In genomic region chr2:29304399-29304798, GRCh38 we compare ENCODE assay signal across 18 cellular contexts.
DNase-seq lines count a peak whose midpoint lies in the region; ATAC-seq and TF ChIP-seq lines count a peak whose summit lies in the region.
"Had no signal": no experiment of that assay in that cellular context is flagged by ENCODE, and none has a peak within 500 bp of the region (broad histone marks: within the 10 kb centered on the region; RNA-seq: fewer than 3 reads in every experiment).

No MANE protein-coding gene starts in this region.

- DNase-seq in DMS 273 (lab: John Stamatoyannopoulos, UW; ENCODE audit: unreplicated experiment), result peak; percentile 34
- DNase-seq in DMS 273 treated with DMSO at 0.1 percent for 48 hours (lab: John Stamatoyannopoulos, UW), result no peak
- DNase-seq in HS-27A (ENCODE audit: low read depth), result peak; percentile 27
- peak; percentile 18 for DNase-seq in iris pigment epithelial cell (ENCODE audit: low read depth)
- no peak for DNase-seq in GM10266 (ENCODE audit: extremely low spot score)
- DNase-seq in WTC11 (ENCODE audit: low spot score), result no peak
- DNase-seq: activated CD4-positive, alpha-beta T cell treated with anti-CD3 and anti-CD28 coated beads for 1 hour; activated CD8-positive, alpha-beta memory T cell treated with anti-CD3 and anti-CD28 coated beads, Interleukin-2, amount 10 ng/mL, durations not matched to agents 7 days and 5 days; foreskin melanocyte; mesendoderm; nephron progenitor cell; T1000 had no signal

- no peaks in the 10 kb centered on the region for H3K27me3 Mint-ChIP-seq in WTC11 (ENCODE audit: low read depth)

- H3K4me1 Mint-ChIP-seq in WTC11, result peaks cover 6% of the 10 kb centered on the region

- no peak overlapping the region for H3K27ac Mint-ChIP-seq in WTC11
- H3K27ac Mint-ChIP-seq: activated CD8-positive, alpha-beta memory T cell treated with anti-CD3 and anti-CD28 coated beads, Interleukin-2, amount 10 ng/mL, durations not matched to agents 7 days and 5 days; activated T-helper 2 cell treated with anti-CD3 and anti-CD28 coated beads, Interferon-gamma antibody, Interleukin-2, Interleukin-4, amounts not matched to agents 10 μg/mL and 5 μg/mL and 100 μg/mL, durations not matched to agents 14 hours and 24 hours and 36 hours; dendritic cell treated with granulocyte-macrophage colony-stimulating factor and Interleukin-4, amounts not matched to agents 40 ng/mL and 50 ng/mL, for 4 days; nephron progenitor cell had no signal

- ATAC-seq in SK-N-SH treated with all-trans-retinoic acid at 6 μM for 48 hours (peak; percentile 31), GM21381 (IDR thresholded peaks at IDR 0.05; ENCODE audit: unreplicated experiment) (no peak), WTC11 (no peak)
- ATAC-seq: activated CD8-positive, alpha-beta memory T cell treated with anti-CD3 and anti-CD28 coated beads, Interleukin-2, amount 10 ng/mL, durations not matched to agents 7 days and 5 days; HCT116; Panc1 had no signal

- TF ChIP-seq CTCF in GM10266 (IDR thresholded peaks at IDR 0.05; ENCODE audit: control insufficient read depth, insufficient read depth, low read depth, missing control alignments), result no peak
- TF ChIP-seq CTCF in WTC11 (IDR thresholded peaks at IDR 0.05), result no peak

- no peaks in the 10 kb centered on the region for H3K36me3 Mint-ChIP-seq in WTC11
- H3K36me3 Mint-ChIP-seq: activated CD8-positive, alpha-beta memory T cell treated with anti-CD3 and anti-CD28 coated beads, Interleukin-2, amount 10 ng/mL, durations not matched to agents 7 days and 5 days had no signal

- POLR2A ChIA-PET in WTC11 (lab: Charles Lee), result no interaction called here

- no peak overlapping the region for H3K4me3 Mint-ChIP-seq in WTC11
- H3K4me3 Mint-ChIP-seq: activated CD8-positive, alpha-beta memory T cell treated with anti-CD3 and anti-CD28 coated beads, Interleukin-2, amount 10 ng/mL, durations not matched to agents 7 days and 5 days; dendritic cell treated with granulocyte-macrophage colony-stimulating factor and Interleukin-4, amounts not matched to agents 40 ng/mL and 50 ng/mL, for 4 days; nephron progenitor cell had no signal

- H3K9me3 Mint-ChIP-seq in WTC11, result peaks cover 5% of the 10 kb centered on the region
- H3K9me3 Mint-ChIP-seq: activated T-helper 2 cell treated with anti-CD3 and anti-CD28 coated beads, Interferon-gamma antibody, Interleukin-2, Interleukin-4, amounts not matched to agents 10 μg/mL and 5 μg/mL and 100 μg/mL, durations not matched to agents 14 hours and 24 hours and 36 hours; dendritic cell treated with granulocyte-macrophage colony-stimulating factor and Interleukin-4, amounts not matched to agents 40 ng/mL and 50 ng/mL, for 4 days; nephron progenitor cell had no signal

- CTCF ChIA-PET in WTC11 (lab: Charles Lee), result interaction anchor here (0.6 kb wide), 2 partner anchors 12 to 617 kb away, joined by 4 to 5 read pairs; no protein-coding TSS in a partner anchor

TF ChIP-seq in SK-N-SH treated with all-trans-retinoic acid at 6 μM for 48 hours, 23 proteins besides CTCF, POLR2A, EP300 and RAD21:
- no peak for TF ChIP-seq RARB (CRISPR knock-in tag; IDR thresholded peaks at IDR 0.05)
- 0 out of 2 replicates have a peak, but pooled peaks have one; percentile 29 for TF ChIP-seq CSDC2 (CRISPR knock-in tag; IDR thresholded peaks at IDR 0.05)
- TF ChIP-seq BACH2 (CRISPR knock-in tag; IDR thresholded peaks at IDR 0.05; ENCODE audit: borderline replicate concordance), result no peak
- 0 out of 2 replicates have a peak, but pooled peaks have one; percentile 23 for TF ChIP-seq TSHZ2 (CRISPR knock-in tag; IDR thresholded peaks at IDR 0.05)
- TF ChIP-seq ARNTL (CRISPR knock-in tag; IDR thresholded peaks at IDR 0.05; ENCODE audit: borderline replicate concordance, low read depth), result no peak
- TF ChIP-seq TOX (CRISPR knock-in tag; IDR thresholded peaks at IDR 0.05; ENCODE audit: borderline replicate concordance), result no peak
- no peak for TF ChIP-seq ZNF565 (CRISPR knock-in tag; conservative IDR thresholded peaks at IDR 0.05; ENCODE audit: low read depth)
- TF ChIP-seq ISL1 (CRISPR knock-in tag; IDR thresholded peaks at IDR 0.05), result peak; percentile 58
- no peak for TF ChIP-seq ZC3H10 (CRISPR knock-in tag; IDR thresholded peaks at IDR 0.05)
- TF ChIP-seq GLIS3 (CRISPR knock-in tag; IDR thresholded peaks at IDR 0.05), result no peak
- 0 out of 2 replicates have a peak, but pooled peaks have one; percentile 45 for TF ChIP-seq SNAI2 (CRISPR knock-in tag; IDR thresholded peaks at IDR 0.05)

TF ChIP-seq in WTC11, 78 proteins besides CTCF, POLR2A, EP300 and RAD21:
- no peak for TF ChIP-seq SMAD3 (CRISPR knock-in tag; IDR thresholded peaks at IDR 0.05; ENCODE audit: borderline replicate concordance)
- TF ChIP-seq ZNF121 (CRISPR knock-in tag; IDR thresholded peaks at IDR 0.05), result no peak
- no peak for TF ChIP-seq ZNF219 (CRISPR knock-in tag; IDR thresholded peaks at IDR 0.05; ENCODE audit: borderline replicate concordance)
- no peak for TF ChIP-seq HMGA2 (CRISPR knock-in tag; IDR thresholded peaks at IDR 0.05)
- TF ChIP-seq PRDM15 (CRISPR knock-in tag; IDR thresholded peaks at IDR 0.05), result no peak
- TF ChIP-seq IRF1 (CRISPR knock-in tag; IDR thresholded peaks at IDR 0.05), result no peak
- no peak for TF ChIP-seq ATF1 (CRISPR knock-in tag; IDR thresholded peaks at IDR 0.05)
- no peak for TF ChIP-seq SP1 (CRISPR knock-in tag; conservative IDR thresholded peaks at IDR 0.05)
- no peak for TF ChIP-seq PREB (CRISPR knock-in tag; IDR thresholded peaks at IDR 0.05; ENCODE audit: borderline replicate concordance)
- no peak for TF ChIP-seq IRF2 (CRISPR knock-in tag; IDR thresholded peaks at IDR 0.05; ENCODE audit: borderline replicate concordance, low read depth)
- no peak for TF ChIP-seq ZNF396 (CRISPR knock-in tag; IDR thresholded peaks at IDR 0.05; ENCODE audit: borderline replicate concordance)
- no peak for TF ChIP-seq EMX1 (CRISPR knock-in tag; IDR thresholded peaks at IDR 0.05)
- no peak for TF ChIP-seq OVOL2 (CRISPR knock-in tag; IDR thresholded peaks at IDR 0.05; ENCODE audit: borderline replicate concordance)
- TF ChIP-seq GTF2I (CRISPR knock-in tag; conservative IDR thresholded peaks at IDR 0.05), result no peak
- no peak for TF ChIP-seq ELF4 (CRISPR knock-in tag; IDR thresholded peaks at IDR 0.05; ENCODE audit: low read depth)
- no peak for TF ChIP-seq JUN (CRISPR knock-in tag; IDR thresholded peaks at IDR 0.05)

Comparison
In these comparisons a context has a peak if more than half of its experiments do, and no peak if none do; other contexts are left out.
1. DNase-seq: peak in DMS 273 (single experiment), HS-27A (single experiment) and iris pigment epithelial cell (single experiment); none in DMS 273 treated with DMSO at 0.1 percent for 48 hours (single experiment), GM10266 (single experiment) and WTC11 (single experiment).